26 cellular contexts compared by ENCODE assay signal in the genomic region with DNA sequence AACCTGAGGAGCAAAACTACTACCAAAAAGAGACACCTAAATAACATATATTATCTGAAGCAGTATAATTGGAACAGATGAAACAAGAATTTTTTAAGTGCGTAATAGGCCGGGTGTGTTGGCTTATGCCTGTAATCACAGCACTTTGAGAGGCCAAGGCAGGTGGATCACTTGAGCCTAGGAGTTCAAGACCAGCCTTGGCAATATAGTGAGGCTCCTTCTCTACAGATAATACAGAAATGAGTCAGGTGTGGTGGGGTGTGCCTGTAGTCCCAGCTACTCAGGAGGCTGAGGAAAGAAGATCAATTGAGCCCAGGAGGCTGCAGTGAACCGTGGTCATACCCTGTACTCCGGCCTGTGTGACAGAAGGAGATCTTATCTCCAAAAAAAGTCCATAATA.
"Had no signal": no experiment of that assay in that cellular context is flagged by ENCODE, and none has a peak within 500 bp of the region (broad histone marks: within the 10 kb centered on the region; RNA-seq: fewer than 3 reads in every experiment).

No MANE protein-coding gene starts in this region.

- H3K27ac ChIP-seq: pancreas, psoas muscle, right atrium auricular region, spleen, testis, transverse colon had no signal

- H3K4me1 ChIP-seq: pancreas, psoas muscle, right atrium auricular region, spleen, testis, transverse colon had no signal

- H3K9me3 ChIP-seq: pancreas, psoas muscle, right atrium auricular region, spleen, testis, transverse colon had no signal

- ATAC-seq: activated CD8-positive, alpha-beta memory T cell treated with anti-CD3 and anti-CD28 coated beads, Interleukin-2, amount 10 ng/mL, durations not matched to agents 7 days and 5 days; activated CD8-positive, alpha-beta T cell treated with anti-CD3 and anti-CD28 coated beads, Interleukin-2, amount 10 ng/mL, durations not matched to agents 7 days and 5 days; activated naive CD8-positive, alpha-beta T cell treated with anti-CD3 and anti-CD28 coated beads, Interleukin-2, amount 50 U/mL, for 24 hours; left ventricle myocardium superior; naive thymus-derived CD8-positive, alpha-beta T cell; psoas muscle had no signal

- DNase-seq: activated B cell treated with CpG ODN at 0.5 μM for 24 hours; activated CD8-positive, alpha-beta memory T cell treated with anti-CD3 and anti-CD28 coated beads, Interleukin-2, amount 10 ng/mL, durations not matched to agents 7 days and 5 days; activated CD8-positive, alpha-beta T cell treated with anti-CD3 and anti-CD28 coated beads, Interleukin-2, amount 10 ng/mL, durations not matched to agents 7 days and 5 days; activated naive CD8-positive, alpha-beta T cell treated with anti-CD3 and anti-CD28 coated beads, Interleukin-2, amount 50 U/mL, for 24 hours; activated T-cell treated with anti-CD3 and anti-CD28 coated beads, Interleukin-2, amount 50 U/mL, for 48 hours; amygdala; effector CD8-positive, alpha-beta T cell; erythroblast; foreskin fibroblast; glutamatergic neuron; left cardiac atrium; left ventricle myocardium superior; naive thymus-derived CD8-positive, alpha-beta T cell; nucleus accumbens; pancreas; psoas muscle; spleen; stimulated activated naive CD4-positive, alpha-beta T cell; T-helper 1 cell; testis; transverse colon had no signal

- FAIRE-seq: colon, endometrium, islet of Langerhans, pancreas, urothelium cell line had no signal

- H3K36me3 ChIP-seq: pancreas, right atrium auricular region, spleen, transverse colon had no signal

- H3K4me3 ChIP-seq: pancreas, psoas muscle, right atrium auricular region, spleen, testis, transverse colon had no signal

- H3K27me3 ChIP-seq: pancreas, right atrium auricular region, spleen, testis, transverse colon had no signal
